32 cellular contexts compared by ENCODE assay signal in genomic region chr1:200727257-200727656, GRCh38. TPM values are rescaled to one million over a fixed set of nuclear protein-coding genes. Genes with fewer than 3 reads are reported as not detected.
DNase-seq lines count a peak whose midpoint lies in the region; ATAC-seq, FAIRE-seq and TF ChIP-seq lines count a peak whose summit lies in the region.
"Had no signal": no experiment of that assay in that cellular context is flagged by ENCODE, and none has a peak within 500 bp of the region (broad histone marks: within the 10 kb centered on the region; RNA-seq: fewer than 3 reads in every experiment).

No MANE protein-coding gene starts in this region.

- no peak overlapping the region for H3K18ac ChIP-seq in IMR-90 (ENCODE audit: low read depth, low read length)

- TF ChIP-seq RAD21 in IMR-90 (IDR thresholded peaks at IDR 0.05; ENCODE audit: low read length): no peak
- no peak for TF ChIP-seq RAD21 in K562 (CRISPR knock-in tag; conservative IDR thresholded peaks at IDR 0.05 in 1 of 2, IDR thresholded peaks at IDR 0.05 in 1 of 2)

- no peak overlapping the region for H2AK9ac ChIP-seq in IMR-90 (replicated peaks; ENCODE audit: low read depth, low read length, poor library complexity)

- H3K4ac ChIP-seq in IMR-90 (ENCODE audit: low read depth, low read length): no peak overlapping the region

- H3K79me1 ChIP-seq in IMR-90 (ENCODE audit: low read depth in 1 of 2, low read length in 2 of 2): no peaks in the 10 kb centered on the region

- TF ChIP-seq CTCF in IMR-90 (conservative IDR thresholded peaks at IDR 0.05; ENCODE audit: low read depth, low read length) (no peak), K562 (IDR thresholded peaks at IDR 0.05 in 2 of 3, conservative IDR thresholded peaks at IDR 0.05 in 1 of 3; ENCODE audit: insufficient read depth in 2 of 3, low read depth in 1 of 3, low read length in 3 of 3) (no peak)

- H4K20me1 ChIP-seq in IMR-90 (ENCODE audit: insufficient read depth, low read length) (no peaks in the 10 kb centered on the region), K562 (replicated peaks; ENCODE audit: control insufficient read depth, insufficient read depth, low read length) (no peaks in the 10 kb centered on the region)
- H4K20me1 ChIP-seq: BLaER1; BLaER1 treated with 17β-estradiol and CSF1 and Interleukin-3, amounts not matched to agents 10 nM and 100 nM had no signal

- no peaks in the 10 kb centered on the region for H3K36me3 ChIP-seq in IMR-90 (ENCODE audit: control insufficient read depth, insufficient read depth, low read length)
- no peaks in the 10 kb centered on the region for H3K36me3 ChIP-seq in K562 (ENCODE audit: control insufficient read depth, insufficient read depth, low read length)
- H3K36me3 ChIP-seq: BE2C; BLaER1; BLaER1 treated with 17β-estradiol and CSF1 and Interleukin-3, amounts not matched to agents 10 nM and 100 nM had no signal

- no peak for TF ChIP-seq EP300 in K562 (IDR thresholded peaks at IDR 0.05; ENCODE audit: low read length)

- in situ Hi-C loops in IMR-90 (cut with MboI; ENCODE audit: low sequenced_read_pairs) (no loop called here), K562 (cut with MboI) (no loop called here)

- H3K9me1 ChIP-seq in IMR-90 (ENCODE audit: insufficient read depth, low read length) (no peaks in the 10 kb centered on the region), K562 (ENCODE audit: control insufficient read depth, insufficient read depth, low read length) (no peaks in the 10 kb centered on the region)

- WGBS in IMR-90 (ENCODE audit: extremely low coverage in 2 of 2, insufficient read length in 1 of 2), 2 experiments: no CpG with 5 or more reads among the region's 2 CpGs
- 52% methylated on average over 2 of the region's 2 CpGs for WGBS in K562 (ENCODE audit: insufficient coverage, low coverage, missing lambda C conversion rate)

- H2AFZ ChIP-seq in IMR-90 (replicated peaks; ENCODE audit: low read length, poor library complexity) (no peak overlapping the region), K562 (ENCODE audit: low read depth, low read length) (no peak overlapping the region)

- H2BK120ac ChIP-seq in IMR-90 (ENCODE audit: low read depth, low read length): no peak overlapping the region

- H3K4me1 ChIP-seq in IMR-90 (ENCODE audit: control insufficient read depth, insufficient read depth, low read length) (no peaks in the 10 kb centered on the region), K562 (replicated peaks in 1 of 2; ENCODE audit: control insufficient read depth in 2 of 2, insufficient read depth in 2 of 2, low read length in 2 of 2) (no peaks in the 10 kb centered on the region)
- H3K4me1 ChIP-seq: A549, BE2C, BLaER1, Caco-2 had no signal

- H2AK5ac ChIP-seq in IMR-90 (ENCODE audit: low read depth, low read length): no peak overlapping the region

- no peak overlapping the region for H3K23ac ChIP-seq in IMR-90 (ENCODE audit: low read depth, low read length)

- dilution Hi-C loops in IMR-90 (cut with HindIII; ENCODE audit: low sequenced_read_pairs, unreplicated experiment): no loop called here

- H3K4me2 ChIP-seq in IMR-90 (ENCODE audit: low read depth, low read length): no peak overlapping the region
- no peak overlapping the region for H3K4me2 ChIP-seq in K562 (ENCODE audit: insufficient read depth, low read length)
- H3K4me2 ChIP-seq: A549; BLaER1; BLaER1 treated with 17β-estradiol and CSF1 and Interleukin-3, amounts not matched to agents 10 nM and 100 nM had no signal

- H3K79me2 ChIP-seq in K562 (ENCODE audit: control insufficient read depth, insufficient read depth, low read length): no peaks in the 10 kb centered on the region

- POLR2A ChIA-PET in IMR-90 (lab: Charles Lee; ENCODE audit: unreplicated experiment) (no interaction called here), K562 (lab: Yijun Ruan, JAX) (interaction anchor here (0.6 to 1.0 kb wide), 2 partner anchors 10 to 57 kb away, joined by 4 read pairs; partner anchors contain the start of gene DDX59)

- no peak for ATAC-seq in IMR-90 (ENCODE audit: low read depth)
- no peak for ATAC-seq in K562
- ATAC-seq: A549; CD8-positive, alpha-beta T cell had no signal

- no peak overlapping the region for H3K27ac ChIP-seq in IMR-90 (ENCODE audit: insufficient read depth, low read length)
- H3K27ac ChIP-seq in K562 (ENCODE audit: extremely low read depth, low read depth, low read length): no peak overlapping the region
- no peak overlapping the region for H3K27ac ChIP-seq in caudate nucleus (ENCODE audit: low read depth, low read length)
- H3K27ac ChIP-seq: 22Rv1; A549; BLaER1; BLaER1 treated with 17β-estradiol and CSF1 and Interleukin-3, amounts not matched to agents 10 nM and 100 nM; C4-2B had no signal

- intact Hi-C loops in IMR-90 (cut with micrococcal nuclease): no loop called here
- intact Hi-C loops in K562 (cut with micrococcal nuclease): no loop called here

- no peak overlapping the region for H2BK5ac ChIP-seq in IMR-90 (ENCODE audit: low read depth, low read length, poor library complexity, severe bottlenecking)

- no peak overlapping the region for H2BK15ac ChIP-seq in IMR-90 (ENCODE audit: low read depth, low read length)

- no peak overlapping the region for H3K4me3 ChIP-seq in IMR-90 (ENCODE audit: insufficient read depth, low read depth, low read length)
- no peak overlapping the region for H3K4me3 ChIP-seq in K562
- H3K4me3 ChIP-seq: A549; BLaER1; BLaER1 treated with 17β-estradiol and CSF1 and Interleukin-3, amounts not matched to agents 10 nM and 100 nM had no signal

- no TSS peak for BruUV-seq in IMR-90 (replicated peaks; lab: Mats Ljungman, UMichigan)
- BruUV-seq in K562 (replicated peaks; lab: Mats Ljungman, UMichigan): no TSS peak

- H3K9ac ChIP-seq in IMR-90 (ENCODE audit: low read depth, low read length): no peak overlapping the region
- no peak overlapping the region for H3K9ac ChIP-seq in K562 (ENCODE audit: insufficient read depth in 1 of 2, low read depth in 2 of 2, low read length in 2 of 2)
- H3K9ac ChIP-seq: BLaER1; BLaER1 treated with 17β-estradiol and CSF1 and Interleukin-3, amounts not matched to agents 10 nM and 100 nM had no signal

- FAIRE-seq in TTC549 (lab: Jason Lieb, UNC) (peak; percentile 68), K562 (lab: Jason Lieb, UNC) (no peak)
- FAIRE-seq: A204.1, A549 had no signal

- H3K14ac ChIP-seq in IMR-90 (replicated peaks; ENCODE audit: low read depth, low read length): no peak overlapping the region

- H4K8ac ChIP-seq in IMR-90 (ENCODE audit: low read depth in 2 of 2, low read length in 2 of 2): no peak overlapping the region

- no peak for TF ChIP-seq POLR2A in IMR-90 (IDR thresholded peaks at IDR 0.05; ENCODE audit: low read depth, low read length)
- TF ChIP-seq POLR2A in K562 (conservative IDR thresholded peaks at IDR 0.05): no peak

- no peak overlapping the region for H4K91ac ChIP-seq in IMR-90 (ENCODE audit: insufficient read depth, low read depth, low read length)

- DNase-seq in IMR-90: no peak
- no peak for DNase-seq in K562 (ENCODE audit: extremely low read depth in 1 of 4, low spot score in 3 of 4)
- DNase-seq in caudate nucleus (lab: John Stamatoyannopoulos, UW): no peak
- no peak for DNase-seq in NCI-H226
- no peak for DNase-seq in iPS-NIHi7 (ENCODE audit: extremely low spot score)
- DNase-seq: 8988T; ACHN; AML-193; BE2C; C1 segment of cervical spinal cord; Caco-2; Calu3; CD4-positive, alpha-beta memory T cell; CD4-positive, alpha-beta T cell; CD4-positive, CD25-positive, alpha-beta regulatory T cell; CD8-positive, alpha-beta memory T cell; CD8-positive, alpha-beta T cell; COR-L47; DMS 273 treated with DMSO at 0.1 percent for 48 hours; DMS153; DMS53; DMS79; DMS79 treated with DMSO at 0.1 percent for 48 hours; DND-41; EL had no signal

- no peaks in the 10 kb centered on the region for H3K9me3 ChIP-seq in IMR-90 (ENCODE audit: control insufficient read depth, insufficient read depth, low read length)
- H3K9me3 ChIP-seq in K562 (replicated peaks; ENCODE audit: control insufficient read depth, insufficient read depth, low read depth, low read length): no peaks in the 10 kb centered on the region
- H3K9me3 ChIP-seq: A549; BE2C; BLaER1; BLaER1 treated with 17β-estradiol and CSF1 and Interleukin-3, amounts not matched to agents 10 nM and 100 nM; Caco-2 had no signal

- CTCF ChIA-PET in IMR-90 (lab: Yijun Ruan, JAX) (no interaction called here), K562 (lab: Yijun Ruan, JAX; ENCODE audit: low intra/inter-chr PET ratio) (no interaction called here)

- H3K56ac ChIP-seq in IMR-90 (ENCODE audit: extremely low read depth, insufficient read depth, low read length): no peak overlapping the region

- H3K27me3 ChIP-seq in IMR-90 (ENCODE audit: control insufficient read depth, insufficient read depth, low read length) (no peaks in the 10 kb centered on the region), K562 (ENCODE audit: control insufficient read depth in 2 of 2, insufficient read depth in 2 of 2, low read length in 2 of 2) (no peaks in the 10 kb centered on the region)
- H3K27me3 ChIP-seq: BE2C; BLaER1; BLaER1 treated with 17β-estradiol and CSF1 and Interleukin-3, amounts not matched to agents 10 nM and 100 nM had no signal

- H2BK20ac ChIP-seq in IMR-90 (ENCODE audit: low read depth, low read length): no peak overlapping the region

- no peak overlapping the region for H4K5ac ChIP-seq in IMR-90 (ENCODE audit: low read depth, low read length)

RNA-seq across cellular contexts. Expression of gene CAMSAP2, which starts 11.4 kb away (rescaled TPM):
- total RNA-seq in IMR-90 (2012; rRNA removed): 29.4 and 43.0 TPM in 2 replicates
- 6.9 and 8.3 TPM in 2 replicates for polyA plus RNA-seq in IMR-90 (2012; rRNA removed)
- 0.97 and 1.1 TPM in 2 replicates for polyA plus RNA-seq in IMR-90 (2012; cell fraction: cytosol; rRNA removed)
- 0.85 and 10.6 TPM in 2 replicates for polyA plus RNA-seq in IMR-90 (2012; cell fraction: nucleus; rRNA removed; ENCODE audit: low replicate concordance)
- total RNA-seq in K562 (2011; cell fraction: chromatin; rRNA removed; ENCODE audit: low replicate concordance): 2.9 and 9.1 TPM in 2 replicates
- total RNA-seq in K562 (2011; cell fraction: nucleolus; rRNA removed): 0.83 and 1.1 TPM in 2 replicates
- total RNA-seq in K562 (2011; cell fraction: nucleoplasm; rRNA removed): 1.8 TPM in 2 replicates
- total RNA-seq in K562 (2014; rRNA removed): 2.7 and 2.9 TPM in 2 replicates
- total RNA-seq in K562 (2014; rRNA removed; fragmentation: Illumina TruSeq; extraction: Trizol): 5.8 and 6.9 TPM in 2 replicates
- total RNA-seq in K562 (2015; rRNA removed; fragmentation: Illumina TruSeq; extraction: Trizol): 7.4 and 7.5 TPM in 2 replicates
- 5.2 and 5.3 TPM in 2 replicates for total RNA-seq in K562 (2021)
- 2.7 and 3.3 TPM in 2 replicates for polyA plus RNA-seq in K562 (2011; rRNA removed)
- polyA plus RNA-seq in K562 (2011; cell fraction: cytosol; rRNA removed): 0.37 and 1.0 TPM in 2 replicates
- 2.1 and 3.5 TPM in 2 replicates for polyA plus RNA-seq in K562 (2011; cell fraction: nucleus; rRNA removed)
- polyA plus RNA-seq in K562 (2012): 3.5 and 3.7 TPM in 2 replicates
- 4.8 and 5.9 TPM in 2 replicates for polyA plus RNA-seq in K562 (2014; fragmentation: Illumina TruSeq; extraction: Trizol)
- polyA plus RNA-seq in K562 (2014; fragmentation: Nextera tagmentation; extraction: Ambion mirVana): 1 to 10 TPM; 1.4 to 1.7 TPM
- polyA plus RNA-seq in K562 (2014; rRNA removed): 2.5 and 3.3 TPM in 2 replicates
- 7.5 and 10.8 TPM in 2 replicates for polyA minus RNA-seq in K562 (2011; rRNA and poly(A)+ RNA removed)
- polyA minus RNA-seq in K562 (2011; cell fraction: cytosol; rRNA and poly(A)+ RNA removed): 3.2 and 4.0 TPM in 2 replicates
- polyA minus RNA-seq in K562 (2011; cell fraction: nucleus; rRNA and poly(A)+ RNA removed): 2.8 and 4.9 TPM in 2 replicates

RNA-seq across cellular contexts. Expression of gene DDX59, which starts 57.5 kb away (rescaled TPM):
- total RNA-seq in IMR-90 (2012; rRNA removed): 9.1 and 11.1 TPM in 2 replicates
- 6.8 and 8.6 TPM in 2 replicates for polyA plus RNA-seq in IMR-90 (2012; rRNA removed)
- polyA plus RNA-seq in IMR-90 (2012; cell fraction: cytosol; rRNA removed): 2.1 and 3.2 TPM in 2 replicates
- polyA plus RNA-seq in IMR-90 (2012; cell fraction: nucleus; rRNA removed; ENCODE audit: low replicate concordance): 1.5 and 10.5 TPM in 2 replicates
- total RNA-seq in K562 (2011; cell fraction: chromatin; rRNA removed; ENCODE audit: low replicate concordance): 19.4 and 32.1 TPM in 2 replicates
- 8.0 and 8.6 TPM in 2 replicates for total RNA-seq in K562 (2011; cell fraction: nucleolus; rRNA removed)
- 12.3 and 17.9 TPM in 2 replicates for total RNA-seq in K562 (2011; cell fraction: nucleoplasm; rRNA removed)
- 15.8 and 18.4 TPM in 2 replicates for total RNA-seq in K562 (2014; rRNA removed)
- 21.1 and 23.9 TPM in 2 replicates for total RNA-seq in K562 (2014; rRNA removed; fragmentation: Illumina TruSeq; extraction: Trizol)
- 20.0 and 24.1 TPM in 2 replicates for total RNA-seq in K562 (2015; rRNA removed; fragmentation: Illumina TruSeq; extraction: Trizol)
- total RNA-seq in K562 (2021): 17.9 and 19.9 TPM in 2 replicates
- 19.8 and 23.4 TPM in 2 replicates for polyA plus RNA-seq in K562 (2011; rRNA removed)
- polyA plus RNA-seq in K562 (2011; cell fraction: cytosol; rRNA removed): 4.9 and 12.3 TPM in 2 replicates
- polyA plus RNA-seq in K562 (2011; cell fraction: nucleus; rRNA removed): 8.0 and 12.4 TPM in 2 replicates
- 12.2 and 19.5 TPM in 2 replicates for polyA plus RNA-seq in K562 (2012)
- 21.1 and 30.4 TPM in 2 replicates for polyA plus RNA-seq in K562 (2014; fragmentation: Illumina TruSeq; extraction: Trizol)
- polyA plus RNA-seq in K562 (2014; fragmentation: Nextera tagmentation; extraction: Ambion mirVana): 1 to 10 TPM; 8.3 TPM
- 24.4 and 25.7 TPM in 2 replicates for polyA plus RNA-seq in K562 (2014; rRNA removed)
- 20.3 and 27.4 TPM in 2 replicates for polyA minus RNA-seq in K562 (2011; rRNA and poly(A)+ RNA removed)
- 9.6 and 13.3 TPM in 2 replicates for polyA minus RNA-seq in K562 (2011; cell fraction: cytosol; rRNA and poly(A)+ RNA removed)
- polyA minus RNA-seq in K562 (2011; cell fraction: nucleus; rRNA and poly(A)+ RNA removed): 6.5 and 13.0 TPM in 2 replicates
